In the genomic region with DNA sequence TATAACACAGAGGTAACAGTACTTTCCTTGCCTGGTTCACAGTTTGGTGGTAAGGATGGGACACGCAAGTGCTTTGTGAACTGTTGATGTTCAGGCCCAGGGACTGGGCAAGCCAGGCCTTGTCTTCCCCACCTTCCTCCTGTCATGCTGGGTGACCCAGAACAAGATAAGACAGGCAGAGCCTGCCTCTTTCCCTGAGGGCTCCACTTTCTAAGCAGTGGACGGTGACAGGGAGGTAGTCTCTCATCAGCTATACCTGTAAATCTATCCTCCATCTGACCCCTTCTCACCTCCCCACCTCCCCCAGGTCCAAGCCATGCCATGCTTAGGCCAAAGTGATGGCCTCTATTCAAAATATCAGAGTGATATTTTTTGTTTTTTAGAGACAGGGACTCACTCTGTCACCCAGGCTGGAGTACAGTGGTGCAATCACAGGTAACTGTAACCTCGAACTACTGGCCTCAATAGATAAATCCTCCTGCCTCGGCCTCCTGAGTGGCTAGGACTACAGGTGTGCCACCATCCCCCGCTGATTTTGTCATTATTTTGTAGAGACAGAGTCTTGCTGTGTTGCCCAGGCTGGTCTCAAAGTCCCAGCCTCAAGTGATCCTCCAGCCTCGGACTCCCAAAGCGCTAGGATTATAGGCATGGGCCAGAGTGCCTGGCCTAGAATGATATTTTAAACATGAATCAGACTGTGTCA, we compare ENCODE assay signal across 12 cellular contexts. TPM values are rescaled to one million over a fixed set of nuclear protein-coding genes. Genes with fewer than 3 reads are reported as not detected.
DNase-seq lines count a peak whose midpoint lies in the region; ATAC-seq and TF ChIP-seq lines count a peak whose summit lies in the region.
"Had no signal": no experiment of that assay in that cellular context is flagged by ENCODE, and none has a peak within 500 bp of the region (broad histone marks: within the 10 kb centered on the region; RNA-seq: fewer than 3 reads in every experiment).

No MANE protein-coding gene starts in this region.

- BruUV-seq in IMR-90 (replicated peaks; lab: Mats Ljungman, UMichigan), result no TSS peak

- ATAC-seq in IMR-90 (ENCODE audit: low read depth) (no peak), lower lobe of right lung (peak in 1 of 2 donors; percentile 4), GM18867 (IDR thresholded peaks at IDR 0.05; ENCODE audit: unreplicated experiment) (no peak)

- no peaks in the 10 kb centered on the region for H3K27me3 ChIP-seq in IMR-90 (ENCODE audit: control insufficient read depth, insufficient read depth, low read length)
- no peaks in the 10 kb centered on the region for H3K27me3 ChIP-seq in lower lobe of right lung (ENCODE audit: low read depth)
- no peaks in the 10 kb centered on the region for H3K27me3 ChIP-seq in stomach
- H3K27me3 ChIP-seq: BLaER1 treated with 17β-estradiol and CSF1 and Interleukin-3, amounts not matched to agents 10 nM and 100 nM had no signal

- peak overlapping the region; percentile 59 for H3K9ac ChIP-seq in IMR-90 (ENCODE audit: low read depth, low read length)

- peak overlapping the region; percentile 89 for H3K14ac ChIP-seq in IMR-90 (replicated peaks; ENCODE audit: low read depth, low read length)

- TF ChIP-seq CTCF in IMR-90 (conservative IDR thresholded peaks at IDR 0.05; ENCODE audit: low read depth, low read length), result no peak
- TF ChIP-seq CTCF in coronary artery (IDR thresholded peaks at IDR 0.05), result no peak
- TF ChIP-seq CTCF in lower lobe of right lung (IDR thresholded peaks at IDR 0.05), result no peak
- TF ChIP-seq CTCF in stomach (IDR thresholded peaks at IDR 0.05), result no peak

- WGBS in IMR-90 (ENCODE audit: extremely low coverage in 2 of 2, insufficient read length in 1 of 2), 2 experiments, result 100% methylated on average over 1 of the region's 7 CpGs; no CpG with 5 or more reads in 1 of the 2 experiments
- WGBS in stomach, 5 donors, result 88 to 94% (median 93%) methylated on average over 7 of the region's 7 CpGs

- POLR2A ChIA-PET in IMR-90 (lab: Charles Lee; ENCODE audit: unreplicated experiment), result interaction anchor here (0.7 kb wide), 1 partner anchor 10 kb away, joined by 3 read pairs; no protein-coding TSS in a partner anchor

- peak overlapping the region; percentile 9 for H2AFZ ChIP-seq in IMR-90 (replicated peaks; ENCODE audit: low read length, poor library complexity)

- peaks cover 21% of the 10 kb centered on the region for H4K20me1 ChIP-seq in IMR-90 (ENCODE audit: insufficient read depth, low read length)

- H3K9me1 ChIP-seq in IMR-90 (ENCODE audit: insufficient read depth, low read length), result peaks cover 23% of the 10 kb centered on the region

- peak overlapping the region; percentile 96 for H3K23ac ChIP-seq in IMR-90 (ENCODE audit: low read depth, low read length)

- H2BK5ac ChIP-seq in IMR-90 (ENCODE audit: low read depth, low read length, poor library complexity, severe bottlenecking), result peak overlapping the region; percentile 91

- peak overlapping the region; percentile 96 for H2AK5ac ChIP-seq in IMR-90 (ENCODE audit: low read depth, low read length)

- peak overlapping the region; percentile 41 to 90 for H4K8ac ChIP-seq in IMR-90 (ENCODE audit: low read depth in 2 of 2, low read length in 2 of 2)

- H3K36me3 ChIP-seq in IMR-90 (ENCODE audit: control insufficient read depth, insufficient read depth, low read length) (peaks cover 41% of the 10 kb centered on the region), lower lobe of right lung (peaks cover 55% of the 10 kb centered on the region), stomach (peaks cover 13 to 71% (median 41%) of the 10 kb centered on the region in 4 donors)

- peak overlapping the region; percentile 95 for H2BK15ac ChIP-seq in IMR-90 (ENCODE audit: low read depth, low read length)

- TF ChIP-seq RAD21 in IMR-90 (IDR thresholded peaks at IDR 0.05; ENCODE audit: low read length), result no peak

- TF ChIP-seq POLR2A in IMR-90 (IDR thresholded peaks at IDR 0.05; ENCODE audit: low read depth, low read length), result no peak
- TF ChIP-seq POLR2A in stomach (IDR thresholded peaks at IDR 0.05), result no peak

- H3K27ac ChIP-seq in IMR-90 (ENCODE audit: insufficient read depth, low read length) (peak overlapping the region; percentile 95), coronary artery (peak overlapping the region; percentile 44 to 85), lower lobe of right lung (peak overlapping the region; percentile 32), stomach (peak overlapping the region in 4 of 5 donors; percentile 46 to 64 (median 52))

- H3K4ac ChIP-seq in IMR-90 (ENCODE audit: low read depth, low read length), result peak overlapping the region; percentile 96

- CTCF ChIA-PET in IMR-90 (lab: Yijun Ruan, JAX), result interaction anchor here (0.9 to 3.4 kb wide), 3 partner anchors 12 to 127 kb away, joined by 3 to 29 read pairs (median 10); no protein-coding TSS in a partner anchor

- H3K4me3 ChIP-seq in IMR-90 (ENCODE audit: insufficient read depth, low read depth, low read length), result no peak overlapping the region
- no peak overlapping the region for H3K4me3 ChIP-seq in coronary artery
- no peak overlapping the region for H3K4me3 ChIP-seq in lower lobe of right lung
- H3K4me3 ChIP-seq in stomach, result no peak overlapping the region
- H3K4me3 ChIP-seq: BLaER1 treated with 17β-estradiol and CSF1 and Interleukin-3, amounts not matched to agents 10 nM and 100 nM; skin epidermis had no signal

- peak overlapping the region; percentile 70 for H3K4me2 ChIP-seq in IMR-90 (ENCODE audit: low read depth, low read length)

- peak overlapping the region; percentile 91 for H4K5ac ChIP-seq in IMR-90 (ENCODE audit: low read depth, low read length)

- H4K91ac ChIP-seq in IMR-90 (ENCODE audit: insufficient read depth, low read depth, low read length), result peak overlapping the region; percentile 95

- H3K18ac ChIP-seq in IMR-90 (ENCODE audit: low read depth, low read length), result peak overlapping the region; percentile 98

- intact Hi-C loops in IMR-90 (cut with micrococcal nuclease), result loop anchor here (1.0 to 2.0 kb wide), 4 partner anchors 31 to 353 kb away; no protein-coding TSS in a partner anchor
- intact Hi-C loops in lower lobe of right lung (cut with DNase I), result loop anchor here (10.0 kb wide), 1 partner anchor 117 kb away; no protein-coding TSS in a partner anchor
- intact Hi-C loops in stomach (cut with DNase I; ENCODE audit: low total_unique reads), result loop anchor here (5.0 kb wide), 1 partner anchor 114 kb away; no protein-coding TSS in a partner anchor

- in situ Hi-C loops in IMR-90 (cut with MboI; ENCODE audit: low sequenced_read_pairs), result no loop called here

- peak overlapping the region; percentile 94 for H2AK9ac ChIP-seq in IMR-90 (replicated peaks; ENCODE audit: low read depth, low read length, poor library complexity)

- dilution Hi-C loops in IMR-90 (cut with HindIII; ENCODE audit: low sequenced_read_pairs, unreplicated experiment), result no loop called here

- H3K4me1 ChIP-seq in IMR-90 (ENCODE audit: control insufficient read depth, insufficient read depth, low read length) (peaks cover 28% of the 10 kb centered on the region), lower lobe of right lung (peaks cover 40% of the 10 kb centered on the region), stomach (peaks cover 6 to 39% (median 14%) of the 10 kb centered on the region in 4 donors)

- no peak for TF ChIP-seq EP300 in stomach (IDR thresholded peaks at IDR 0.05)

- peaks cover 25 to 59% of the 10 kb centered on the region in 2 experiments; a peak in 3 of 4 replicates for H3K79me1 ChIP-seq in IMR-90 (ENCODE audit: low read depth in 1 of 2, low read length in 2 of 2)

- no peak for DNase-seq in IMR-90
- DNase-seq in coronary artery (ENCODE audit: low spot score), result no peak
- DNase-seq in lower lobe of right lung, result no peak
- DNase-seq in stomach, result no peak
- no peak for DNase-seq in SK-N-DZ (ENCODE audit: low spot score)
- no peak for DNase-seq in SHP77 treated with DMSO at 0.1 percent for 48 hours (lab: John Stamatoyannopoulos, UW)
- DNase-seq in NK-92 treated with Interleukin-12 subunit alpha and Interleukin-12 subunit beta, amount 100 ng/mL, for 24 hours (lab: John Stamatoyannopoulos, UW), result no peak
- DNase-seq: activated CD8-positive, alpha-beta memory T cell treated with anti-CD3 and anti-CD28 coated beads, Interleukin-2, amount 50 U/mL, for 48 hours had no signal

- H2BK20ac ChIP-seq in IMR-90 (ENCODE audit: low read depth, low read length), result peak overlapping the region; percentile 93

- no peaks in the 10 kb centered on the region for H3K9me3 ChIP-seq in IMR-90 (ENCODE audit: control insufficient read depth, insufficient read depth, low read length)
- no peaks in the 10 kb centered on the region for H3K9me3 ChIP-seq in lower lobe of right lung
- H3K9me3 ChIP-seq in stomach, result no peaks in the 10 kb centered on the region
- H3K9me3 ChIP-seq: BLaER1 treated with 17β-estradiol and CSF1 and Interleukin-3, amounts not matched to agents 10 nM and 100 nM had no signal

- H2BK120ac ChIP-seq in IMR-90 (ENCODE audit: low read depth, low read length), result peak overlapping the region; percentile 93

- H3K56ac ChIP-seq in IMR-90 (ENCODE audit: extremely low read depth, insufficient read depth, low read length), result peak overlapping the region; percentile 88

TF ChIP-seq in IMR-90, 13 proteins besides CTCF, POLR2A, EP300 and RAD21 (continues in another document):
- TF ChIP-seq MAFK (IDR thresholded peaks at IDR 0.05; ENCODE audit: low read depth, low read length) (no peak), MAZ (IDR thresholded peaks at IDR 0.05; ENCODE audit: borderline replicate concordance, low read depth, low read length) (no peak)

RNA-seq across cellular contexts. Expression of a gene that starts 42.8 kb away (rescaled TPM):
- total RNA-seq in IMR-90 (2012; rRNA removed) (27.5 and 30.1 TPM in 2 replicates), lower lobe of right lung (178 TPM), stomach (100 to 1,000 TPM in 2 of 5 donors, 10 to 100 TPM in 3; 41.7 to 231 (median 83.9) TPM)
- polyA plus RNA-seq in IMR-90 (2012; rRNA removed) (179 and 187 TPM in 2 replicates), stomach (100 to 1,000 TPM; 168 to 289 (median 277) TPM)
- 120 and 255 TPM in 2 replicates for polyA plus RNA-seq in IMR-90 (2012; cell fraction: cytosol; rRNA removed)
- 44.1 and 131 TPM in 2 replicates for polyA plus RNA-seq in IMR-90 (2012; cell fraction: nucleus; rRNA removed; ENCODE audit: low replicate concordance)
- polyA plus RNA-seq in SK-N-DZ (2014; cell fraction: cytosol; rRNA removed), result 1.4 and 1.8 TPM in 2 replicates
- polyA plus RNA-seq in SK-N-DZ (2014; cell fraction: nucleus; rRNA removed), result 0.59 TPM in 1 of 2 replicates, not detected in the other

RNA-seq across cellular contexts. Expression of a gene that starts 54.0 kb away (rescaled TPM):
- total RNA-seq in IMR-90 (2012; rRNA removed) (not detected in 2 replicates), lower lobe of right lung (not detected), stomach (1 to 10 TPM in 1 of 5 donors, under 1 TPM in 1, not detected in 3; 0.58 to 7.2 TPM)
- polyA plus RNA-seq in IMR-90 (2012; rRNA removed) (not detected in 2 replicates), stomach (1 to 10 TPM in 1 of 3 donors, under 1 TPM in 2; 0.13 to 7.5 (median 0.68) TPM)
- not detected in 2 replicates for polyA plus RNA-seq in IMR-90 (2012; cell fraction: cytosol; rRNA removed)
- polyA plus RNA-seq in IMR-90 (2012; cell fraction: nucleus; rRNA removed; ENCODE audit: low replicate concordance), result not detected in 2 replicates
- polyA plus RNA-seq in SK-N-DZ (2014; cell fraction: cytosol; rRNA removed), result not detected in 2 replicates
- polyA plus RNA-seq in SK-N-DZ (2014; cell fraction: nucleus; rRNA removed), result not detected in 2 replicates
- total RNA-seq: myocyte had no signal

Comparison
In these comparisons a context has a peak if more than half of its experiments do, and no peak if none do; other contexts are left out.
1. H3K27ac ChIP-seq: peak in every context shown above with its lines; median percentile 95 in IMR-90; 64 in coronary artery; 52 in stomach; 32 in lower lobe of right lung.